8 cellular contexts compared by ENCODE assay signal in genomic region chr1:208485512-208485911, GRCh38.
"Had no signal": no experiment of that assay in that cellular context is flagged by ENCODE, and none has a peak within 500 bp of the region (broad histone marks: within the 10 kb centered on the region; RNA-seq: fewer than 3 reads in every experiment).

No MANE protein-coding gene starts in this region.

- H3K4me3 ChIP-seq: GM23248, GM23338, HAP-1 had no signal

- H3K4me1 ChIP-seq: HAP-1 had no signal

- DNase-seq: GM23248, GOT3, H7, H9, HCEC 1CT, HFFc6 had no signal

- H3K9me3 ChIP-seq: HAP-1 had no signal

- H3K27ac ChIP-seq: GM23248 had no signal

- H3K36me3 ChIP-seq: HAP-1 had no signal
